In the genomic region with DNA sequence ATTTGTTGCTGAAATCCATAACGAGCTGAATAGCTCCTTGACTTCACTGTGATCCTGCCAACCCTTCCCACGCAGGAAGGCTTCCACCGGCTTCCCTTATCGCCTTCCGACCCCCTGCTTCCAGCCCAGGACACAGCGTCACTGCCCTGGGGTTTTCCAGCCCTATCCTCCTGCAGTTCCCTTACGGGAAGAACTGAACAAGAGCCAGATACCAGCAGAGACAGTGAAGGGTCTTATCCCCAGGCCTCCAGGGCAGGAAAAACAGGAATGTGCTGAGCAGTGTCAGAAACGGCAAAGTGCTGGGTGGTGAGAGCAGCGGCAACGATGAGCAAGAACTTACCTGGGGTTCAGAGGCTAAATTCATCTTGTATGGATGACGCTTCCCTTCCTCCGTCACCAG, we compare ENCODE assay signal across 11 cellular contexts. TPM values are rescaled to one million over a fixed set of nuclear protein-coding genes. Genes with fewer than 3 reads are reported as not detected.
DNase-seq lines count a peak whose midpoint lies in the region; ATAC-seq and TF ChIP-seq lines count a peak whose summit lies in the region.
"Had no signal": no experiment of that assay in that cellular context is flagged by ENCODE, and none has a peak within 500 bp of the region (broad histone marks: within the 10 kb centered on the region; RNA-seq: fewer than 3 reads in every experiment).

No MANE protein-coding gene starts in this region.

- H3K4me1 Mint-ChIP-seq in CD14-positive monocyte (peaks cover 9% of the 10 kb centered on the region), progenitor cell of endocrine pancreas (ENCODE audit: low read depth) (peaks cover 41% of the 10 kb centered on the region)
- H3K4me1 Mint-ChIP-seq: activated naive CD4-positive, alpha-beta T cell treated with anti-CD3 and anti-CD28 coated beads, Interleukin-2, amount 10 ng/mL, durations not matched to agents 7 days and 5 days had no signal

- ATAC-seq in left ventricle myocardium superior (peak; percentile 66), HG03175 (IDR thresholded peaks at IDR 0.05; ENCODE audit: unreplicated experiment) (no peak)

- in situ Hi-C loops in brain microvascular endothelial cell (cut with HindIII; ENCODE audit: low pct_ligation_motif_present, low sequenced_read_pairs), result no loop called here

- intact Hi-C loops in CD14-positive monocyte (cut with micrococcal nuclease) (no loop called here), left ventricle myocardium superior (cut with micrococcal nuclease) (no loop called here)

- DNase-seq in CD14-positive monocyte (ENCODE audit: low spot score), result no peak
- DNase-seq in brain microvascular endothelial cell, result peak; percentile 79
- peak; percentile 71 for DNase-seq in left ventricle myocardium superior
- DNase-seq in progenitor cell of endocrine pancreas (ENCODE audit: low spot score, unreplicated experiment), result no peak
- no peak for DNase-seq in T-helper 1 cell
- DNase-seq in GF-D8 (lab: John Stamatoyannopoulos, UW), result no peak
- DNase-seq in NK-92 treated with Interleukin-12 subunit alpha and Interleukin-12 subunit beta, amount 100 ng/mL, for 24 hours (lab: John Stamatoyannopoulos, UW), result no peak
- DNase-seq: activated naive CD4-positive, alpha-beta T cell treated with anti-CD3 and anti-CD28 coated beads, Interleukin-2, amount 10 ng/mL, durations not matched to agents 7 days and 5 days; foreskin fibroblast; NCI-H1092 treated with DMSO at 0.1 percent for 48 hours had no signal

- H3K36me3 ChIP-seq in brain microvascular endothelial cell (replicated peaks), result peaks cover 10% of the 10 kb centered on the region

- no peaks in the 10 kb centered on the region for H3K36me3 Mint-ChIP-seq in CD14-positive monocyte
- peaks cover 13% of the 10 kb centered on the region for H3K36me3 Mint-ChIP-seq in progenitor cell of endocrine pancreas (ENCODE audit: insufficient read depth)
- H3K36me3 Mint-ChIP-seq: activated naive CD4-positive, alpha-beta T cell treated with anti-CD3 and anti-CD28 coated beads, Interleukin-2, amount 10 ng/mL, durations not matched to agents 7 days and 5 days had no signal

- peak overlapping the region; percentile 85 for H3K27ac ChIP-seq in brain microvascular endothelial cell

- H3K27ac Mint-ChIP-seq in CD14-positive monocyte, result peak overlapping the region in 4 of 7 donors; percentile 17 to 63 (median 30)
- peak overlapping the region; percentile 88 for H3K27ac Mint-ChIP-seq in progenitor cell of endocrine pancreas
- H3K27ac Mint-ChIP-seq: activated naive CD4-positive, alpha-beta T cell treated with anti-CD3 and anti-CD28 coated beads, Interleukin-2, amount 10 ng/mL, durations not matched to agents 7 days and 5 days had no signal

- no peak overlapping the region for H3K4me3 ChIP-seq in brain microvascular endothelial cell (ENCODE audit: low read depth, low read length)

- peaks cover 0 to 1% (median 1%) of the 10 kb centered on the region in 3 donors for H3K27me3 Mint-ChIP-seq in CD14-positive monocyte (ENCODE audit: low read depth in 3 of 3)
- no peaks in the 10 kb centered on the region for H3K27me3 Mint-ChIP-seq in progenitor cell of endocrine pancreas

- peaks cover 0 to 1% (median 0%) of the 10 kb centered on the region in 7 donors for H3K9me3 Mint-ChIP-seq in CD14-positive monocyte
- H3K9me3 Mint-ChIP-seq in progenitor cell of endocrine pancreas (ENCODE audit: low read depth), result no peaks in the 10 kb centered on the region
- H3K9me3 Mint-ChIP-seq: activated naive CD4-positive, alpha-beta T cell treated with anti-CD3 and anti-CD28 coated beads, Interleukin-2, amount 10 ng/mL, durations not matched to agents 7 days and 5 days had no signal

- H3K4me3 Mint-ChIP-seq in CD14-positive monocyte, result no peak overlapping the region
- H3K4me3 Mint-ChIP-seq in progenitor cell of endocrine pancreas (ENCODE audit: low read depth), result no peak overlapping the region
- H3K4me3 Mint-ChIP-seq: activated naive CD4-positive, alpha-beta T cell treated with anti-CD3 and anti-CD28 coated beads, Interleukin-2, amount 10 ng/mL, durations not matched to agents 7 days and 5 days had no signal

- no peaks in the 10 kb centered on the region for H3K27me3 ChIP-seq in brain microvascular endothelial cell (replicated peaks)

- no peak for TF ChIP-seq CTCF in CD14-positive monocyte (IDR thresholded peaks at IDR 0.05)
- TF ChIP-seq CTCF in brain microvascular endothelial cell (IDR thresholded peaks at IDR 0.05; ENCODE audit: low read depth, low read length, missing control alignments), result no peak
- no peak for TF ChIP-seq CTCF in progenitor cell of endocrine pancreas (IDR thresholded peaks at IDR 0.05; ENCODE audit: unreplicated experiment)

RNA-seq across cellular contexts. Expression of a gene that starts 22.4 kb away (rescaled TPM):
- 1 to 10 TPM; 4.8 to 5.2 TPM for polyA plus RNA-seq in CD14-positive monocyte
- total RNA-seq in left ventricle myocardium superior (231 TPM), progenitor cell of endocrine pancreas (113 and 118 TPM in 2 replicates)

Comparison
In these comparisons a context has a peak if more than half of its experiments do, and no peak if none do; other contexts are left out.
1. DNase-seq: peak in brain microvascular endothelial cell (single experiment) and left ventricle myocardium superior (single experiment); none in CD14-positive monocyte (single experiment), progenitor cell of endocrine pancreas (single experiment), T-helper 1 cell (0 of 5), GF-D8 (single experiment) and NK-92 treated with Interleukin-12 subunit alpha and Interleukin-12 subunit beta, amount 100 ng/mL, for 24 hours (single experiment).